1 cellular context compared by ENCODE assay signal in genomic region chr14:96197969-96198368, GRCh38.
TF ChIP-seq lines count a peak whose summit lies in the region.

No MANE protein-coding gene starts in this region.

TF ChIP-seq in IMR-90, 13 proteins besides CTCF, POLR2A, EP300 and RAD21 (continued from another document):
- TF ChIP-seq SMC3 (IDR thresholded peaks at IDR 0.05; ENCODE audit: low read depth, low read length) (no peak), CEBPB (IDR thresholded peaks at IDR 0.05; ENCODE audit: low read depth, low read length) (no peak), ELK1 (IDR thresholded peaks at IDR 0.05; ENCODE audit: borderline replicate concordance, low read depth, low read length) (no peak), NFE2L2 (IDR thresholded peaks at IDR 0.05; ENCODE audit: low read depth, low read length) (no peak), MAFK (IDR thresholded peaks at IDR 0.05; ENCODE audit: low read depth, low read length) (no peak)
